ENCODE assay signal across 27 cellular contexts in genomic region chr16:87244646-87245197, GRCh38.
"Had no signal": no experiment of that assay in that cellular context is flagged by ENCODE, and none has a peak within 500 bp of the region (broad histone marks: within the 10 kb centered on the region; RNA-seq: fewer than 3 reads in every experiment).

No MANE protein-coding gene starts in this region.

- H3K36me3 Mint-ChIP-seq: activated naive CD8-positive, alpha-beta T cell treated with anti-CD3 and anti-CD28 coated beads for 36 hours; T-cell had no signal

- H3K4me2 ChIP-seq: KMS-11 had no signal

- H3K9me3 Mint-ChIP-seq: activated CD8-positive, alpha-beta T cell treated with anti-CD3 and anti-CD28 coated beads for 36 hours; activated naive CD4-positive, alpha-beta T cell treated with anti-CD3 and anti-CD28 coated beads for 36 hours; activated naive CD8-positive, alpha-beta T cell treated with anti-CD3 and anti-CD28 coated beads for 36 hours; activated T-cell treated with anti-CD3 and anti-CD28 coated beads, Interleukin-2, amount 50 U/mL, for 24 hours; activated T-helper 1 cell treated with anti-CD3 and anti-CD28 coated beads, Interleukin-12 subunit alpha, Interleukin-12 subunit beta, Interleukin-2, Interleukin-4 antibody, amounts not matched to agents 30 ng/mL and 10 ng/mL and 1 ng/mL, durations not matched to agents 14 hours and 24 hours and 36 hours; T-cell had no signal

- H3K27ac ChIP-seq: KMS-11, SK-N-MC, VCaP had no signal

- H3K36me3 ChIP-seq: MG63 had no signal

- H3K27ac Mint-ChIP-seq: activated CD4-positive, alpha-beta T cell treated with anti-CD3 and anti-CD28 coated beads for 36 hours; activated CD8-positive, alpha-beta T cell treated with anti-CD3 and anti-CD28 coated beads for 36 hours; activated naive CD4-positive, alpha-beta T cell treated with anti-CD3 and anti-CD28 coated beads for 36 hours; activated naive CD8-positive, alpha-beta T cell treated with anti-CD3 and anti-CD28 coated beads for 36 hours; activated T-cell treated with anti-CD3 and anti-CD28 coated beads, Interleukin-2, amount 50 U/mL, for 24 hours; activated T-helper 1 cell treated with anti-CD3 and anti-CD28 coated beads, Interleukin-12 subunit alpha, Interleukin-12 subunit beta, Interleukin-2, Interleukin-4 antibody, amounts not matched to agents 30 ng/mL and 10 ng/mL and 1 ng/mL, durations not matched to agents 14 hours and 24 hours and 36 hours; T-cell had no signal

- DNase-seq: activated CD4-positive, alpha-beta T cell treated with anti-CD3 and anti-CD28 coated beads for 36 hours; activated CD4-positive, CD25-positive, alpha-beta regulatory T cell; activated CD8-positive, alpha-beta T cell treated with anti-CD3 and anti-CD28 coated beads for 36 hours; activated effector memory CD4-positive, alpha-beta T cell treated with anti-CD3 and anti-CD28 coated beads, Interleukin-2, amount 50 U/mL, for 16 hours; activated naive CD4-positive, alpha-beta T cell treated with anti-CD3 and anti-CD28 coated beads for 36 hours; activated naive CD8-positive, alpha-beta T cell treated with anti-CD3 and anti-CD28 coated beads for 36 hours; activated T-cell treated with anti-CD3 and anti-CD28 coated beads, Interleukin-2, amount 50 U/mL, for 24 hours; anterior cingulate cortex; cerebellar nuclear complex; MG63; MV-4-11; NCI-H1105; NCI-H1436; NCI-H1694 treated with DMSO at 0.1 percent for 48 hours; NCI-H2029 treated with DMSO at 0.1 percent for 48 hours; NCI-H510A treated with DMSO at 0.1 percent for 48 hours; NCI-H69; NK-92 treated with Interleukin-12 subunit alpha and Interleukin-12 subunit beta, amount 100 ng/mL, for 24 hours; OCI-M1; RPMI8226; T-cell had no signal

- H3K9me3 ChIP-seq: MG63 had no signal

- ATAC-seq: activated CD4-positive, alpha-beta T cell treated with anti-CD3 and anti-CD28 coated beads for 36 hours; activated CD8-positive, alpha-beta T cell treated with anti-CD3 and anti-CD28 coated beads for 36 hours; Panc1; Right ventricle myocardium inferior; T-cell had no signal

- H3K4me3 ChIP-seq: MG63, SK-N-MC had no signal

- H3K4me1 Mint-ChIP-seq: T-cell had no signal

- H3K9ac ChIP-seq: KMS-11 had no signal

- H3K27me3 ChIP-seq: MG63 had no signal

- H3K4me3 Mint-ChIP-seq: activated CD4-positive, alpha-beta T cell treated with anti-CD3 and anti-CD28 coated beads for 36 hours; activated CD8-positive, alpha-beta T cell treated with anti-CD3 and anti-CD28 coated beads for 36 hours; activated naive CD4-positive, alpha-beta T cell treated with anti-CD3 and anti-CD28 coated beads for 36 hours; activated naive CD8-positive, alpha-beta T cell treated with anti-CD3 and anti-CD28 coated beads for 36 hours; activated T-cell treated with anti-CD3 and anti-CD28 coated beads, Interleukin-2, amount 50 U/mL, for 24 hours; activated T-helper 1 cell treated with anti-CD3 and anti-CD28 coated beads, Interleukin-12 subunit alpha, Interleukin-12 subunit beta, Interleukin-2, Interleukin-4 antibody, amounts not matched to agents 30 ng/mL and 10 ng/mL and 1 ng/mL, durations not matched to agents 14 hours and 24 hours and 36 hours; T-cell had no signal

- H3K27me3 Mint-ChIP-seq: activated CD8-positive, alpha-beta T cell treated with anti-CD3 and anti-CD28 coated beads for 36 hours; activated T-cell treated with anti-CD3 and anti-CD28 coated beads, Interleukin-2, amount 50 U/mL, for 24 hours had no signal
